In the genomic region with DNA sequence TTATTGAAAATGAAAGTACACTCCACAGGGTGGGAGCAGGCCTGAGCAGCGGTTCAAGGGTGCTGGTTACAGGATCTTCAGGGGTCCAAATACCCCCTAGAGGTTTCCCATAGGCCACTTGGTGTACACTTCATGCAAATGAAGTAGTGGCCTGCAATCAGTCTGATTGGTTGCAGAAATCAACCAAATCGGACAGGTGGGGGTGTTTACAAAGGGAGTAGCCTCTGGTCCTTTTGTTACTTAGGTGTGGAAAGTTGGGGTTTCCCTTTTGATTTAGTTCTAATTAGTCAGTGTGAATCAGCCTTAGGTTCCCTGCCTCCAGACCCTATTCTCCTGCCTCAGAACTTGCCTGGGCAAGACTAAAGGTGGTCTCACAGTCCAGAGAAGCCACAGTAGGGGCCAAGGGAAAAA, we compare ENCODE assay signal across 16 cellular contexts. TPM values are rescaled to one million over a fixed set of nuclear protein-coding genes. Genes with fewer than 3 reads are reported as not detected.
DNase-seq lines count a peak whose midpoint lies in the region; ATAC-seq, FAIRE-seq and TF ChIP-seq lines count a peak whose summit lies in the region.
"Had no signal": no experiment of that assay in that cellular context is flagged by ENCODE, and none has a peak within 500 bp of the region (broad histone marks: within the 10 kb centered on the region; RNA-seq: fewer than 3 reads in every experiment).

No MANE protein-coding gene starts in this region.

- POLR2A ChIA-PET in Panc1 (lab: Charles Lee), result no interaction called here

- intact Hi-C loops in Panc1 (cut with micrococcal nuclease; ENCODE audit: unreplicated experiment), result no loop called here

- no peaks in the 10 kb centered on the region for H3K36me3 ChIP-seq in Panc1 (ENCODE audit: control insufficient read depth, insufficient read depth, low read length)
- H3K36me3 ChIP-seq: brain microvascular endothelial cell had no signal

- ATAC-seq in Panc1 (no peak), esophagus mucosa (peak; percentile 10), GM19395 (IDR thresholded peaks at IDR 0.05; ENCODE audit: unreplicated experiment) (no peak)
- ATAC-seq: A549 had no signal

- H3K9me3 Mint-ChIP-seq in stimulated activated naive CD8-positive, alpha-beta T cell treated with anti-CD3 and anti-CD28 coated beads, Interleukin-15, Interleukin-2, amounts not matched to agents 100 ng/mL and 50 ng/mL, for 24 hours, result no peaks in the 10 kb centered on the region

- peaks cover 62% of the 10 kb centered on the region for H3K4me1 Mint-ChIP-seq in stimulated activated naive CD8-positive, alpha-beta T cell treated with anti-CD3 and anti-CD28 coated beads, Interleukin-15, Interleukin-2, amounts not matched to agents 100 ng/mL and 50 ng/mL, for 24 hours (ENCODE audit: low read depth)

- no peaks in the 10 kb centered on the region for H3K9me3 ChIP-seq in Panc1 (ENCODE audit: control insufficient read depth, insufficient read depth, low read depth, low read length)
- H3K9me3 ChIP-seq: A549 had no signal

- DNase-seq in activated CD8-positive, alpha-beta memory T cell treated with anti-CD3 and anti-CD28 coated beads, Interleukin-2, amount 50 U/mL, for 48 hours, result peak; percentile 34
- DNase-seq in activated CD8-positive, alpha-beta memory T cell treated with anti-CD3 and anti-CD28 coated beads, Interleukin-2, amount 50 U/mL, for 4 hours, result no peak
- no peak for DNase-seq in Panc1 (ENCODE audit: low read depth, low spot score)
- DNase-seq in amniotic stem cell (lab: John Stamatoyannopoulos, UW), result no peak
- DNase-seq in H54 (ENCODE audit: insufficient read length, low spot score), result no peak
- DNase-seq: activated effector memory CD4-positive, alpha-beta T cell treated with anti-CD3 and anti-CD28 coated beads, Interleukin-2, amount 50 U/mL, for 16 hours; brain microvascular endothelial cell; NCI-H2107; NK-92 treated with Interleukin-12 subunit alpha and Interleukin-12 subunit beta, amount 100 ng/mL, for 24 hours; SIG-M5; T-helper 9 cell had no signal

- FAIRE-seq in H54 (lab: Jason Lieb, UNC), result no peak
- FAIRE-seq: A549, G401.6 had no signal

- no peak for TF ChIP-seq CTCF in Panc1 (IDR thresholded peaks at IDR 0.05)

- H3K4me3 Mint-ChIP-seq in stimulated activated naive CD8-positive, alpha-beta T cell treated with anti-CD3 and anti-CD28 coated beads, Interleukin-15, Interleukin-2, amounts not matched to agents 100 ng/mL and 50 ng/mL, for 24 hours, result no peak overlapping the region

- H3K36me3 Mint-ChIP-seq in stimulated activated naive CD8-positive, alpha-beta T cell treated with anti-CD3 and anti-CD28 coated beads, Interleukin-15, Interleukin-2, amounts not matched to agents 100 ng/mL and 50 ng/mL, for 24 hours (ENCODE audit: low read depth), result no peaks in the 10 kb centered on the region

- H3K4me3 ChIP-seq in Panc1 (ENCODE audit: low read depth in 2 of 2, low read length in 2 of 2), result no peak overlapping the region
- H3K4me3 ChIP-seq: A549 had no signal

- CTCF ChIA-PET in Panc1 (lab: Charles Lee), result interaction anchor here (1.2 kb wide), 1 partner anchor 92 kb away, joined by 3 read pairs; no protein-coding TSS in a partner anchor

- H3K27ac ChIP-seq in Panc1 (ENCODE audit: low read length), result peak overlapping the region; percentile 90; the same call in 1 of the 2 replicates
- H3K27ac ChIP-seq: brain microvascular endothelial cell had no signal

- peaks cover 49% of the 10 kb centered on the region for H3K4me1 ChIP-seq in Panc1 (ENCODE audit: control insufficient read depth, insufficient read depth, low read length)

- no peaks in the 10 kb centered on the region for H3K27me3 Mint-ChIP-seq in stimulated activated naive CD8-positive, alpha-beta T cell treated with anti-CD3 and anti-CD28 coated beads, Interleukin-15, Interleukin-2, amounts not matched to agents 100 ng/mL and 50 ng/mL, for 24 hours

- no peaks in the 10 kb centered on the region for H3K27me3 ChIP-seq in Panc1 (ENCODE audit: control insufficient read depth, insufficient read depth, low read length)
- H3K27me3 ChIP-seq: brain microvascular endothelial cell had no signal

- no TSS peak for BruUV-seq in Panc1 (replicated peaks; lab: Mats Ljungman, UMichigan)

- TF ChIP-seq POLR2A in H54 (IDR thresholded peaks at IDR 0.05; ENCODE audit: low read depth, low read length), result no peak

- H3K27ac Mint-ChIP-seq in stimulated activated naive CD8-positive, alpha-beta T cell treated with anti-CD3 and anti-CD28 coated beads, Interleukin-15, Interleukin-2, amounts not matched to agents 100 ng/mL and 50 ng/mL, for 24 hours, result peak overlapping the region; percentile 23

- in situ Hi-C loops in Panc1 (cut with HindIII; ENCODE audit: low pct_unique_long_range_greater_than_20kb, low sequenced_read_pairs), result loop anchor here (25.0 kb wide), 1 partner anchor 100 kb away; no protein-coding TSS in a partner anchor

RNA-seq across cellular contexts. Expression of a gene that starts 49.6 kb away (rescaled TPM):
- total RNA-seq in Panc1 (2021; ENCODE audit: unreplicated experiment), result 98.3 TPM
- 59.7 TPM for polyA plus RNA-seq in Panc1 (2012; ENCODE audit: insufficient read length)
- 131 TPM for total RNA-seq in esophagus mucosa
